In genomic region chr6:45169815-45170214, GRCh38 we compare ENCODE assay signal across 35 cellular contexts.
"Had no signal": no experiment of that assay in that cellular context is flagged by ENCODE, and none has a peak within 500 bp of the region (broad histone marks: within the 10 kb centered on the region; RNA-seq: fewer than 3 reads in every experiment).

No MANE protein-coding gene starts in this region.

- H3K4me1 Mint-ChIP-seq: activated naive CD4-positive, alpha-beta T cell treated with anti-CD3 and anti-CD28 coated beads, Interleukin-2, amount 10 ng/mL, durations not matched to agents 7 days and 5 days; central memory CD8-positive, alpha-beta T cell had no signal

- ATAC-seq: activated CD8-positive, alpha-beta T cell treated with anti-CD3 and anti-CD28 coated beads for 36 hours; PC-3; Right ventricle myocardium inferior had no signal

- H3K27ac Mint-ChIP-seq: activated CD8-positive, alpha-beta T cell treated with anti-CD3 and anti-CD28 coated beads for 36 hours; activated naive CD4-positive, alpha-beta T cell treated with anti-CD3 and anti-CD28 coated beads, Interleukin-2, amount 10 ng/mL, durations not matched to agents 7 days and 5 days; activated naive CD8-positive, alpha-beta T cell treated with anti-CD3 and anti-CD28 coated beads, Interleukin-2, amount 10 ng/mL, durations not matched to agents 7 days and 5 days; activated T-helper 1 cell treated with anti-CD3 and anti-CD28 coated beads, Interleukin-12 subunit alpha, Interleukin-12 subunit beta, Interleukin-2, Interleukin-4 antibody, amounts not matched to agents 30 ng/mL and 10 ng/mL and 1 ng/mL, durations not matched to agents 14 hours and 24 hours and 36 hours had no signal

- H3K9me3 ChIP-seq: ascending aorta, colonic mucosa had no signal

- H3K4me3 Mint-ChIP-seq: activated CD8-positive, alpha-beta T cell treated with anti-CD3 and anti-CD28 coated beads for 36 hours; activated naive CD4-positive, alpha-beta T cell treated with anti-CD3 and anti-CD28 coated beads, Interleukin-2, amount 10 ng/mL, durations not matched to agents 7 days and 5 days; activated naive CD8-positive, alpha-beta T cell treated with anti-CD3 and anti-CD28 coated beads, Interleukin-2, amount 10 ng/mL, durations not matched to agents 7 days and 5 days; activated T-helper 1 cell treated with anti-CD3 and anti-CD28 coated beads, Interleukin-12 subunit alpha, Interleukin-12 subunit beta, Interleukin-2, Interleukin-4 antibody, amounts not matched to agents 30 ng/mL and 10 ng/mL and 1 ng/mL, durations not matched to agents 14 hours and 24 hours and 36 hours; central memory CD8-positive, alpha-beta T cell had no signal

- H3K4me1 ChIP-seq: ascending aorta, colonic mucosa had no signal

- DNase-seq: activated CD4-positive, alpha-beta T cell treated with anti-CD3 and anti-CD28 coated beads for 1 hour; activated CD4-positive, alpha-beta T cell treated with anti-CD3 and anti-CD28 coated beads for 48 hours; activated CD4-positive, CD25-positive, alpha-beta regulatory T cell; activated CD8-positive, alpha-beta T cell treated with anti-CD3 and anti-CD28 coated beads for 36 hours; activated gamma-delta T cell treated with Interleukin-2 at 50 U/mL for 16 hours; activated naive CD4-positive, alpha-beta T cell treated with anti-CD3 and anti-CD28 coated beads, Interleukin-2, amount 10 ng/mL, durations not matched to agents 7 days and 5 days; activated naive CD8-positive, alpha-beta T cell treated with anti-CD3 and anti-CD28 coated beads, Interleukin-2, amount 10 ng/mL, durations not matched to agents 7 days and 5 days; activated T-cell treated with anti-CD3 and anti-CD28 coated beads, Interleukin-2, amount 50 U/mL, for 1 hour; amygdala; colonic mucosa; Karpas-422; KBM-7; MV-4-11; NCI-H1092; NCI-H1436 treated with DMSO at 0.1 percent for 48 hours; NCI-H1694 treated with DMSO at 0.1 percent for 48 hours; NCI-H2029 treated with DMSO at 0.1 percent for 48 hours; NCI-H2107; NCI-H2171; NCI-H510A; NCI-H526; NK-92 treated with Interleukin-12 subunit alpha and Interleukin-12 subunit beta, amount 100 ng/mL, for 24 hours; PC-3; SIG-M5; SW 1271; T-helper 1 cell; T-helper 2 cell; T-helper 9 cell; WERI-Rb-1 had no signal

- H3K4me3 ChIP-seq: ascending aorta, cardiac muscle cell, colonic mucosa had no signal

- H3K27ac ChIP-seq: ascending aorta, cardiac muscle cell, colonic mucosa, RWPE1, WERI-Rb-1 had no signal

- H3K36me3 Mint-ChIP-seq: activated naive CD4-positive, alpha-beta T cell treated with anti-CD3 and anti-CD28 coated beads, Interleukin-2, amount 10 ng/mL, durations not matched to agents 7 days and 5 days had no signal

- H3K9me3 Mint-ChIP-seq: central memory CD8-positive, alpha-beta T cell had no signal

- H3K36me3 ChIP-seq: ascending aorta, cardiac muscle cell, colonic mucosa, WERI-Rb-1 had no signal

- H3K27me3 ChIP-seq: ascending aorta, cardiac muscle cell, colonic mucosa had no signal

- H3K27me3 Mint-ChIP-seq: activated CD8-positive, alpha-beta T cell treated with anti-CD3 and anti-CD28 coated beads for 36 hours; activated naive CD4-positive, alpha-beta T cell treated with anti-CD3 and anti-CD28 coated beads, Interleukin-2, amount 10 ng/mL, durations not matched to agents 7 days and 5 days; activated naive CD8-positive, alpha-beta T cell treated with anti-CD3 and anti-CD28 coated beads, Interleukin-2, amount 10 ng/mL, durations not matched to agents 7 days and 5 days; central memory CD8-positive, alpha-beta T cell had no signal
